Comparison of ENCODE assay signal across 25 cellular contexts in genomic region chr16:48311242-48311641, GRCh38.
"Had no signal": no experiment of that assay in that cellular context is flagged by ENCODE, and none has a peak within 500 bp of the region (broad histone marks: within the 10 kb centered on the region; RNA-seq: fewer than 3 reads in every experiment).

No MANE protein-coding gene starts in this region.

- H3K4me2 ChIP-seq: KMS-11 had no signal

- H3K4me3 ChIP-seq: SJCRH30 had no signal

- H3K27me3 ChIP-seq: SJCRH30 had no signal

- H3K4me1 ChIP-seq: SJCRH30 had no signal

- ATAC-seq: Panc1, PC-3, Right ventricle myocardium inferior, SK-N-SH treated with all-trans-retinoic acid at 6 μM for 48 hours had no signal

- FAIRE-seq: HTR-8/SVneo had no signal

- DNase-seq: MV-4-11, NCI-H1092, NCI-H1105 treated with DMSO at 0.1 percent for 48 hours, NCI-H1417 treated with DMSO at 0.1 percent for 48 hours, NCI-H146, NCI-H1694 treated with DMSO at 0.1 percent for 48 hours, NCI-H2029, NCI-H2081 treated with DMSO at 0.1 percent for 48 hours, NCI-H2171, NCI-H226, NCI-H446, NCI-H510A, NCI-H524 treated with DMSO at 0.1 percent for 48 hours, NCI-H69, NCI-H774, PC-3, SHP77 treated with DMSO at 0.1 percent for 48 hours, SJCRH30, T-helper 1 cell had no signal

- H3K27ac ChIP-seq: HL-60, KMS-11, SJCRH30 had no signal

- H3K9ac ChIP-seq: KMS-11 had no signal
